12 cellular contexts compared by ENCODE assay signal in the genomic region with DNA sequence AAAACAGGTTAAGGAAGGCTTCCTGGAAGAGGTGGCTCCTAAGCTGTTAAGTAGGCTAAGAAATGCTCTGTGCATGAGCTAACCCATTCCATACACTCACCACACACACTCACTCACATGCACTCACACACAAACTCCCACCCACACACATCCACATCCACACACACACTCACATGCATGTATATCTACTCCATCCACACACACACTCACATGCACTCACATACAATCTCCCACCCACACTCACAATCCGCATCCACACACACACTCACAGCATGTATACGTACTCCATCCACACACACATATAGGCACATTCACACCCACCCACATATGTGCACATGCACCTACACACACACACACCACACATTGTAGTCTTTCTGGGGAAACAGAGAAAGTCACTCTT.
A peak's percentile ranks its signal among the peaks of the same experiment; 100 is the strongest.
DNase-seq lines count a peak whose midpoint lies in the region; ATAC-seq and TF ChIP-seq lines count a peak whose summit lies in the region.
"Had no signal": no experiment of that assay in that cellular context is flagged by ENCODE, and none has a peak within 500 bp of the region (broad histone marks: within the 10 kb centered on the region; RNA-seq: fewer than 3 reads in every experiment).

No MANE protein-coding gene starts in this region.

- peaks cover 37% of the 10 kb centered on the region for H3K27me3 ChIP-seq in BE2C
- H3K27me3 ChIP-seq: BLaER1 had no signal

- DNase-seq in activated CD4-positive, alpha-beta T cell treated with anti-CD3 and anti-CD28 coated beads, Interleukin-2, amount 10 ng/mL, durations not matched to agents 24 days and 14 days: no peak
- DNase-seq in activated CD4-positive, alpha-beta T cell treated with anti-CD3 and anti-CD28 coated beads for 48 hours: no peak
- DNase-seq in BE2C (no peak), endothelial cell (ENCODE audit: low spot score) (no peak), left colon (no peak)
- no peak for DNase-seq in activated T-helper 2 cell treated with anti-CD3 and anti-CD28 coated beads, Interferon-gamma antibody, Interleukin-2, Interleukin-4, amounts not matched to agents 10 μg/mL and 5 μg/mL and 100 μg/mL, durations not matched to agents 14 hours and 24 hours and 36 hours (ENCODE audit: low spot score)
- DNase-seq in stimulated activated CD4-positive, alpha-beta T cell treated with anti-CD3 and anti-CD28 coated beads, Interleukin-4, amount 100 ng/mL, for 4 hours: no peak
- DNase-seq: CD8-positive, alpha-beta memory T cell; DMS53 had no signal

- no peaks in the 10 kb centered on the region for H3K9me3 Mint-ChIP-seq in activated CD4-positive, alpha-beta T cell treated with anti-CD3 and anti-CD28 coated beads, Interleukin-2, amount 10 ng/mL, durations not matched to agents 24 days and 14 days
- no peaks in the 10 kb centered on the region for H3K9me3 Mint-ChIP-seq in activated T-helper 2 cell treated with anti-CD3 and anti-CD28 coated beads, Interferon-gamma antibody, Interleukin-2, Interleukin-4, amounts not matched to agents 10 μg/mL and 5 μg/mL and 100 μg/mL, durations not matched to agents 14 hours and 24 hours and 36 hours
- peaks cover 4% of the 10 kb centered on the region for H3K9me3 Mint-ChIP-seq in endothelial cell (ENCODE audit: unreplicated experiment)
- H3K9me3 Mint-ChIP-seq: CD8-positive, alpha-beta memory T cell had no signal

- no peak overlapping the region for H3K4me3 Mint-ChIP-seq in activated CD4-positive, alpha-beta T cell treated with anti-CD3 and anti-CD28 coated beads, Interleukin-2, amount 10 ng/mL, durations not matched to agents 24 days and 14 days
- H3K4me3 Mint-ChIP-seq in activated T-helper 2 cell treated with anti-CD3 and anti-CD28 coated beads, Interferon-gamma antibody, Interleukin-2, Interleukin-4, amounts not matched to agents 10 μg/mL and 5 μg/mL and 100 μg/mL, durations not matched to agents 14 hours and 24 hours and 36 hours (ENCODE audit: low read depth): no peak overlapping the region
- H3K4me3 Mint-ChIP-seq in endothelial cell (ENCODE audit: unreplicated experiment): no peak overlapping the region

- H3K4me1 Mint-ChIP-seq in activated CD4-positive, alpha-beta T cell treated with anti-CD3 and anti-CD28 coated beads, Interleukin-2, amount 10 ng/mL, durations not matched to agents 24 days and 14 days: peaks cover 32% of the 10 kb centered on the region
- peaks cover 35% of the 10 kb centered on the region for H3K4me1 Mint-ChIP-seq in activated T-helper 2 cell treated with anti-CD3 and anti-CD28 coated beads, Interferon-gamma antibody, Interleukin-2, Interleukin-4, amounts not matched to agents 10 μg/mL and 5 μg/mL and 100 μg/mL, durations not matched to agents 14 hours and 24 hours and 36 hours (ENCODE audit: low read depth)
- H3K4me1 Mint-ChIP-seq in endothelial cell (ENCODE audit: unreplicated experiment): peaks cover 7% of the 10 kb centered on the region

- no peaks in the 10 kb centered on the region for H3K4me1 ChIP-seq in BE2C

- H3K27me3 Mint-ChIP-seq in activated CD4-positive, alpha-beta T cell treated with anti-CD3 and anti-CD28 coated beads, Interleukin-2, amount 10 ng/mL, durations not matched to agents 24 days and 14 days: peaks cover 15% of the 10 kb centered on the region
- H3K27me3 Mint-ChIP-seq in activated T-helper 2 cell treated with anti-CD3 and anti-CD28 coated beads, Interferon-gamma antibody, Interleukin-2, Interleukin-4, amounts not matched to agents 10 μg/mL and 5 μg/mL and 100 μg/mL, durations not matched to agents 14 hours and 24 hours and 36 hours (ENCODE audit: low read depth): peaks cover 7% of the 10 kb centered on the region
- peaks cover 9% of the 10 kb centered on the region for H3K27me3 Mint-ChIP-seq in endothelial cell (ENCODE audit: unreplicated experiment)

- H3K36me3 ChIP-seq in BE2C: no peaks in the 10 kb centered on the region
- H3K36me3 ChIP-seq: BLaER1 had no signal

- H3K36me3 Mint-ChIP-seq in activated CD4-positive, alpha-beta T cell treated with anti-CD3 and anti-CD28 coated beads, Interleukin-2, amount 10 ng/mL, durations not matched to agents 24 days and 14 days (ENCODE audit: low read depth): no peaks in the 10 kb centered on the region
- H3K36me3 Mint-ChIP-seq in activated T-helper 2 cell treated with anti-CD3 and anti-CD28 coated beads, Interferon-gamma antibody, Interleukin-2, Interleukin-4, amounts not matched to agents 10 μg/mL and 5 μg/mL and 100 μg/mL, durations not matched to agents 14 hours and 24 hours and 36 hours (ENCODE audit: low read depth): no peaks in the 10 kb centered on the region
- no peaks in the 10 kb centered on the region for H3K36me3 Mint-ChIP-seq in endothelial cell (ENCODE audit: low read depth, unreplicated experiment)

- no peaks in the 10 kb centered on the region for H3K9me3 ChIP-seq in BE2C
- H3K9me3 ChIP-seq: BLaER1 had no signal

- 0 out of 2 replicates have a peak, but pooled peaks have one; percentile 2 for TF ChIP-seq CTCF in BE2C (IDR thresholded peaks at IDR 0.05; ENCODE audit: low read depth, low read length)
- no peak for TF ChIP-seq CTCF in endothelial cell (IDR thresholded peaks at IDR 0.05; ENCODE audit: unreplicated experiment)

- peak overlapping the region; percentile 31 for H3K27ac Mint-ChIP-seq in activated CD4-positive, alpha-beta T cell treated with anti-CD3 and anti-CD28 coated beads, Interleukin-2, amount 10 ng/mL, durations not matched to agents 24 days and 14 days
- peak overlapping the region; percentile 25 for H3K27ac Mint-ChIP-seq in activated T-helper 2 cell treated with anti-CD3 and anti-CD28 coated beads, Interferon-gamma antibody, Interleukin-2, Interleukin-4, amounts not matched to agents 10 μg/mL and 5 μg/mL and 100 μg/mL, durations not matched to agents 14 hours and 24 hours and 36 hours
- H3K27ac Mint-ChIP-seq in endothelial cell (ENCODE audit: unreplicated experiment): peak overlapping the region; percentile 7
- H3K27ac Mint-ChIP-seq: CD8-positive, alpha-beta memory T cell had no signal

- intact Hi-C loops in activated CD4-positive, alpha-beta T cell treated with anti-CD3 and anti-CD28 coated beads, Interleukin-2, amount 10 ng/mL, durations not matched to agents 24 days and 14 days (cut with micrococcal nuclease): loop anchor here (5.0 kb wide), 1 partner anchor 62 kb away; no protein-coding TSS in a partner anchor
- intact Hi-C loops in activated T-helper 2 cell treated with anti-CD3 and anti-CD28 coated beads, Interferon-gamma antibody, Interleukin-2, Interleukin-4, amounts not matched to agents 10 μg/mL and 5 μg/mL and 100 μg/mL, durations not matched to agents 14 hours and 24 hours and 36 hours (cut with micrococcal nuclease): loop anchor here (5.0 kb wide), 1 partner anchor 62 kb away; no protein-coding TSS in a partner anchor
- intact Hi-C loops in left colon (cut with DNase I, micrococcal nuclease): no loop called here

- ATAC-seq in HG02642 (IDR thresholded peaks at IDR 0.05; ENCODE audit: poor library complexity, unreplicated experiment): no peak
- no peak for ATAC-seq in left colon
- ATAC-seq: HCT116 had no signal

- no peak overlapping the region for H3K4me3 ChIP-seq in BE2C (ENCODE audit: low read depth, low read length)
- H3K4me3 ChIP-seq: BLaER1 had no signal

Comparison
In these comparisons a context has a peak if more than half of its experiments do, and no peak if none do; other contexts are left out.
1. intact Hi-C loops: an anchor here in activated CD4-positive, alpha-beta T cell treated with anti-CD3 and anti-CD28 coated beads, Interleukin-2, amount 10 ng/mL, durations not matched to agents 24 days and 14 days (5.0 kb wide) and activated T-helper 2 cell treated with anti-CD3 and anti-CD28 coated beads, Interferon-gamma antibody, Interleukin-2, Interleukin-4, amounts not matched to agents 10 μg/mL and 5 μg/mL and 100 μg/mL, durations not matched to agents 14 hours and 24 hours and 36 hours (5.0 kb wide); none called in left colon.